In genomic region chr2:138641277-138641676, GRCh38 we compare ENCODE assay signal across 27 cellular contexts.
DNase-seq lines count a peak whose midpoint lies in the region; ATAC-seq and TF ChIP-seq lines count a peak whose summit lies in the region.
"Had no signal": no experiment of that assay in that cellular context is flagged by ENCODE, and none has a peak within 500 bp of the region (broad histone marks: within the 10 kb centered on the region; RNA-seq: fewer than 3 reads in every experiment).

No MANE protein-coding gene starts in this region.

- no peaks in the 10 kb centered on the region for H4K20me1 ChIP-seq in PC-9 (ENCODE audit: insufficient read depth)

- H2AFZ ChIP-seq in PC-9, result no peak overlapping the region

- no peak overlapping the region for H3K4me3 Mint-ChIP-seq in activated T-helper 2 cell treated with anti-CD3 and anti-CD28 coated beads, Interferon-gamma antibody, Interleukin-2, Interleukin-4, amounts not matched to agents 10 μg/mL and 5 μg/mL and 100 μg/mL, durations not matched to agents 14 hours and 24 hours and 36 hours (ENCODE audit: low read depth)
- H3K4me3 Mint-ChIP-seq: activated CD4-positive, alpha-beta T cell treated with anti-CD3 and anti-CD28 coated beads, Interleukin-2, amount 10 ng/mL, durations not matched to agents 7 days and 5 days; activated T-helper 17 cell treated with anti-CD3 and anti-CD28 coated beads, Interleukin-2, amount 50 U/mL, for 72 hours; CD8-positive, alpha-beta memory T cell; naive thymus-derived CD8-positive, alpha-beta T cell; stimulated activated naive CD8-positive, alpha-beta T cell treated with anti-CD3 and anti-CD28 coated beads, Interleukin-15, Interleukin-2, amounts not matched to agents 100 ng/mL and 50 ng/mL, for 24 hours; T-helper 17 cell had no signal

- H3K36me3 Mint-ChIP-seq in activated T-helper 2 cell treated with anti-CD3 and anti-CD28 coated beads, Interferon-gamma antibody, Interleukin-2, Interleukin-4, amounts not matched to agents 10 μg/mL and 5 μg/mL and 100 μg/mL, durations not matched to agents 14 hours and 24 hours and 36 hours (ENCODE audit: low read depth), result no peaks in the 10 kb centered on the region
- H3K36me3 Mint-ChIP-seq: CD8-positive, alpha-beta memory T cell; naive thymus-derived CD8-positive, alpha-beta T cell had no signal

- H3K27me3 ChIP-seq in PC-9 (ENCODE audit: insufficient read depth, low read depth), result no peaks in the 10 kb centered on the region
- H3K27me3 ChIP-seq: brain microvascular endothelial cell, colonic mucosa, left lung, tibial artery had no signal

- H3K4me1 ChIP-seq in PC-9 (replicated peaks; ENCODE audit: insufficient read depth), result 0 out of 2 replicates have a peak, but pooled peaks cover 4% of the 10 kb centered on the region
- H3K4me1 ChIP-seq: colonic mucosa, HAP-1, left lung, spleen, tibial artery had no signal

- H3K4me2 ChIP-seq in PC-9, result no peak overlapping the region

- H3K9me3 Mint-ChIP-seq in activated T-helper 2 cell treated with anti-CD3 and anti-CD28 coated beads, Interferon-gamma antibody, Interleukin-2, Interleukin-4, amounts not matched to agents 10 μg/mL and 5 μg/mL and 100 μg/mL, durations not matched to agents 14 hours and 24 hours and 36 hours, result no peaks in the 10 kb centered on the region
- H3K9me3 Mint-ChIP-seq: activated CD4-positive, alpha-beta T cell treated with anti-CD3 and anti-CD28 coated beads, Interleukin-2, amount 10 ng/mL, durations not matched to agents 7 days and 5 days; activated T-helper 17 cell treated with anti-CD3 and anti-CD28 coated beads, Interleukin-2, amount 50 U/mL, for 72 hours; naive thymus-derived CD8-positive, alpha-beta T cell; stimulated activated naive CD8-positive, alpha-beta T cell treated with anti-CD3 and anti-CD28 coated beads, Interleukin-15, Interleukin-2, amounts not matched to agents 100 ng/mL and 50 ng/mL, for 24 hours had no signal

- peaks cover 3% of the 10 kb centered on the region; the same call in 1 of the 2 replicates for H3F3A ChIP-seq in PC-9 (ENCODE audit: insufficient read depth, low read depth)

- H3K9me3 ChIP-seq in PC-9 (ENCODE audit: insufficient read depth, low read depth), result no peaks in the 10 kb centered on the region; the same call in 1 of the 2 replicates
- H3K9me3 ChIP-seq: colonic mucosa, HAP-1, left lung, spleen, tibial artery had no signal

- no peak overlapping the region for H3K27ac ChIP-seq in PC-9
- H3K27ac ChIP-seq: brain microvascular endothelial cell, colonic mucosa, HL-60, left lung, spleen, tibial artery had no signal

- no peaks in the 10 kb centered on the region for H3K4me1 Mint-ChIP-seq in activated T-helper 2 cell treated with anti-CD3 and anti-CD28 coated beads, Interferon-gamma antibody, Interleukin-2, Interleukin-4, amounts not matched to agents 10 μg/mL and 5 μg/mL and 100 μg/mL, durations not matched to agents 14 hours and 24 hours and 36 hours (ENCODE audit: low read depth)
- H3K4me1 Mint-ChIP-seq: activated CD4-positive, alpha-beta T cell treated with anti-CD3 and anti-CD28 coated beads, Interleukin-2, amount 10 ng/mL, durations not matched to agents 7 days and 5 days; activated T-helper 17 cell treated with anti-CD3 and anti-CD28 coated beads, Interleukin-2, amount 50 U/mL, for 72 hours; CD8-positive, alpha-beta memory T cell; naive thymus-derived CD8-positive, alpha-beta T cell; T-helper 17 cell had no signal

- H3K36me3 ChIP-seq in PC-9 (ENCODE audit: low read depth), result no peaks in the 10 kb centered on the region
- H3K36me3 ChIP-seq: brain microvascular endothelial cell, colonic mucosa, HAP-1, left lung, spleen, tibial artery had no signal

- BruUV-seq in PC-9 (replicated peaks; lab: Mats Ljungman, UMichigan), result no TSS peak

- DNase-seq in Caki2 (ENCODE audit: low read depth), result peak; percentile 21
- DNase-seq in epithelial cell of esophagus (ENCODE audit: low read depth), result peak; percentile 77
- no peak for DNase-seq in PC-9
- DNase-seq in cerebellum (ENCODE audit: low spot score), result no peak
- no peak for DNase-seq in activated T-helper 2 cell treated with anti-CD3 and anti-CD28 coated beads, Interferon-gamma antibody, Interleukin-2, Interleukin-4, amounts not matched to agents 10 μg/mL and 5 μg/mL and 100 μg/mL, durations not matched to agents 14 hours and 24 hours and 36 hours (ENCODE audit: low spot score)
- DNase-seq in middle frontal gyrus (ENCODE audit: extremely low spot score, low spot score), result no peak
- DNase-seq: activated CD4-positive, alpha-beta T cell treated with anti-CD3 and anti-CD28 coated beads, Interleukin-2, amount 10 ng/mL, durations not matched to agents 7 days and 5 days; brain microvascular endothelial cell; CD8-positive, alpha-beta memory T cell; colonic mucosa; DMS53; GF-D8; left lung; naive thymus-derived CD8-positive, alpha-beta T cell; NCI-H524; NK-92 treated with Interleukin-12 subunit alpha and Interleukin-12 subunit beta, amount 100 ng/mL, for 24 hours; spleen; stimulated activated CD4-positive, alpha-beta T cell treated with anti-CD3 and anti-CD28 coated beads, Interleukin-4, amount 100 ng/mL, for 4 hours; T-helper 17 cell; tibial artery had no signal

- TF ChIP-seq CTCF in epithelial cell of esophagus (IDR thresholded peaks at IDR 0.05; ENCODE audit: insufficient read depth, low read depth, low read length, missing control alignments) (no peak), PC-9 (conservative IDR thresholded peaks at IDR 0.05) (no peak)

- POLR2A ChIA-PET in PC-9 (lab: Charles Lee; ENCODE audit: unreplicated experiment), result no interaction called here

- peak; percentile 53 for ATAC-seq in GM18909 (IDR thresholded peaks at IDR 0.05; ENCODE audit: poor library complexity, unreplicated experiment)
- peak; percentile 64 for ATAC-seq in HG03139 (IDR thresholded peaks at IDR 0.05; ENCODE audit: unreplicated experiment)
- ATAC-seq: activated T-helper 17 cell treated with anti-CD3 and anti-CD28 coated beads, Interleukin-2, amount 50 U/mL, for 72 hours; HepG2; left lung; naive thymus-derived CD8-positive, alpha-beta T cell; T-helper 17 cell had no signal

- H3K4me3 ChIP-seq in epithelial cell of esophagus (ENCODE audit: low read length) (no peak overlapping the region), PC-9 (no peak overlapping the region)
- H3K4me3 ChIP-seq: colonic mucosa, HAP-1, left lung, spleen, tibial artery had no signal

- no peaks in the 10 kb centered on the region for H3K9me2 ChIP-seq in PC-9 (ENCODE audit: insufficient read depth)

- in situ Hi-C loops in Caki2 (cut with HindIII; ENCODE audit: low pct_unique_long_range_greater_than_20kb, low sequenced_read_pairs), result no loop called here

- no peak overlapping the region for H3K27ac Mint-ChIP-seq in activated T-helper 2 cell treated with anti-CD3 and anti-CD28 coated beads, Interferon-gamma antibody, Interleukin-2, Interleukin-4, amounts not matched to agents 10 μg/mL and 5 μg/mL and 100 μg/mL, durations not matched to agents 14 hours and 24 hours and 36 hours
- H3K27ac Mint-ChIP-seq: activated CD4-positive, alpha-beta T cell treated with anti-CD3 and anti-CD28 coated beads, Interleukin-2, amount 10 ng/mL, durations not matched to agents 7 days and 5 days; activated T-helper 17 cell treated with anti-CD3 and anti-CD28 coated beads, Interleukin-2, amount 50 U/mL, for 72 hours; CD8-positive, alpha-beta memory T cell; naive thymus-derived CD8-positive, alpha-beta T cell; stimulated activated naive CD8-positive, alpha-beta T cell treated with anti-CD3 and anti-CD28 coated beads, Interleukin-15, Interleukin-2, amounts not matched to agents 100 ng/mL and 50 ng/mL, for 24 hours; T-helper 17 cell had no signal

- no peaks in the 10 kb centered on the region for H3K79me2 ChIP-seq in PC-9 (ENCODE audit: low read depth)

- CTCF ChIA-PET in PC-9 (lab: Charles Lee), result no interaction called here

- H3K27me3 Mint-ChIP-seq in activated T-helper 2 cell treated with anti-CD3 and anti-CD28 coated beads, Interferon-gamma antibody, Interleukin-2, Interleukin-4, amounts not matched to agents 10 μg/mL and 5 μg/mL and 100 μg/mL, durations not matched to agents 14 hours and 24 hours and 36 hours (ENCODE audit: low read depth), result no peaks in the 10 kb centered on the region
- H3K27me3 Mint-ChIP-seq: activated CD4-positive, alpha-beta T cell treated with anti-CD3 and anti-CD28 coated beads, Interleukin-2, amount 10 ng/mL, durations not matched to agents 7 days and 5 days had no signal

- intact Hi-C loops in PC-9 (cut with micrococcal nuclease; ENCODE audit: unreplicated experiment), result no loop called here
- intact Hi-C loops in activated T-helper 2 cell treated with anti-CD3 and anti-CD28 coated beads, Interferon-gamma antibody, Interleukin-2, Interleukin-4, amounts not matched to agents 10 μg/mL and 5 μg/mL and 100 μg/mL, durations not matched to agents 14 hours and 24 hours and 36 hours (cut with micrococcal nuclease), result no loop called here

Comparison
In these comparisons a context has a peak if more than half of its experiments do, and no peak if none do; other contexts are left out.
1. DNase-seq: peak in Caki2 (single experiment) and epithelial cell of esophagus (single experiment); none in PC-9 (0 of 2), cerebellum (single experiment), activated T-helper 2 cell treated with anti-CD3 and anti-CD28 coated beads, Interferon-gamma antibody, Interleukin-2, Interleukin-4, amounts not matched to agents 10 μg/mL and 5 μg/mL and 100 μg/mL, durations not matched to agents 14 hours and 24 hours and 36 hours (single experiment) and middle frontal gyrus (single experiment).